1 cellular context compared by ENCODE assay signal in genomic region chr11:34627197-34627596, GRCh38.
TF ChIP-seq lines count a peak whose summit lies in the region.

No MANE protein-coding gene starts in this region.

TF ChIP-seq in HCT116, 20 proteins besides CTCF, POLR2A, EP300 and RAD21 (continued from another document):
- TF ChIP-seq TCF7L2 (IDR thresholded peaks at IDR 0.05; ENCODE audit: borderline replicate concordance, extremely low read depth, insufficient read depth, insufficient read length), result no peak
- TF ChIP-seq ELF1 (IDR thresholded peaks at IDR 0.05; ENCODE audit: borderline replicate concordance, low read depth), result no peak
- no peak for TF ChIP-seq CBX3 (IDR thresholded peaks at IDR 0.05; ENCODE audit: low read depth)
- TF ChIP-seq ZBTB33 (IDR thresholded peaks at IDR 0.05; ENCODE audit: extremely low read depth, insufficient replicate concordance, low read length), result no peak
- TF ChIP-seq EGR1 (IDR thresholded peaks at IDR 0.05; ENCODE audit: low read depth), result no peak
- no peak for TF ChIP-seq SIN3A (IDR thresholded peaks at IDR 0.05; ENCODE audit: low read depth)
- no peak for TF ChIP-seq YY1 (IDR thresholded peaks at IDR 0.05; ENCODE audit: extremely low read depth, insufficient replicate concordance, low read depth, low read length)
- TF ChIP-seq, protein P1, sequence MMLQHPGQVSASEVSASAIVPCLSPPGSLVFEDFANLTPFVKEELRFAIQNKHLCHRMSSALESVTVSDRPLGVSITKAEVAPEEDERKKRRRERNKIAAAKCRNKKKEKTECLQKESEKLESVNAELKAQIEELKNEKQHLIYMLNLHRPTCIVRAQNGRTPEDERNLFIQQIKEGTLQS (IDR thresholded peaks at IDR 0.05), result no peak
- no peak for TF ChIP-seq JUND (IDR thresholded peaks at IDR 0.05)
- no peak for TF ChIP-seq CEBPB (IDR thresholded peaks at IDR 0.05; ENCODE audit: low read depth)
- TF ChIP-seq SRF (IDR thresholded peaks at IDR 0.05; ENCODE audit: low read depth), result no peak
- TF ChIP-seq EZH2 (IDR thresholded peaks at IDR 0.05), result no peak
